Comparison of ENCODE assay signal across 1 cellular context in the genomic region with DNA sequence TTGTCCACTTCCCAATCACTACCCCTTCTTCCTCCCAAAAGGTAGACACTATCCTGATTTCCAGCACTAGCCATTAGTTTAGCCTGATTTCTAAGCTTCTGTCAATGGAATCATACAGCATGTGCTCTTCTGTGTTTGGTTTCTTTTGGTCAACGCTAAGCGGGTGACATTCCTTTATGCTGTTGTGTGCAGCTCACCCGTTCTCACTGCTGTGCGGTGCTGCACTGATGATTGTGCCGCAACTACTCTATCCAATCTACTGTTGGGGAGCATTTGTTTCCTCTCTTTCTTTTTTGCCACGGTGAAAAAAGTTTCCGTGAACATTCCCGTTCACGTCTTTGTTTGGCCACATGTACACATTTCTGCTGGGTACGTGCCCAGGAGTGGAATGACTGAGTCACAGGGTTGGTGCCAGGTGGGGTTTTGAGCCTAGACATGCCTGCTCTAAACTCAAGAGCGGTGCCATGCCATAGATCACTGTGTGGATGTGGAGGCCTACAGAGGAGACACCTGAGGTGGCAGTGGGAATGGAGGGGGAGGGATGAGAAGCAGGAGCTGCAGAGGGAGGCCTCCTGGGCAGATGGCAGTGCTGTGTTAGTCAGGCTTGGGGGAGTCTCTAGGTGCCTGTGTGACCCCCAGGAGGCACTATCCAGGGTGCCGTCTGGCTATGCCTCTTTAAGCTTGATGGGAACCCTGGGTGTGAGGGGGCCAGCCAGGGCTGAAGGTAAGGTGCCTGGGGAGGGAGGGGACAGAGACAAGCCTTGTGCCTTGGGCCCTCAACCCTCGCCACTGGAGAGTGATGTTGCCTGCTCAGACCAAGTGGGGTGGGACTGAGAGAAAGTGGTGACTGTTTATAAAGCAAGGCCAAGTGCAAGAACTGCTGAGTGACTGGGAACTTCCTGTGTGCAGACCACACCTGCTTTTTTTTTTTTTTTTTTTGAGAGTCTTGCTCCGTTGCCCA.
A peak's percentile ranks its signal among the peaks of the same experiment; 100 is the strongest.
TF ChIP-seq lines count a peak whose summit lies in the region.

No MANE protein-coding gene starts in this region.

TF ChIP-seq in GM12878, 131 proteins besides CTCF, POLR2A, EP300 and RAD21:
- TF ChIP-seq PKNOX1 (IDR thresholded peaks at IDR 0.05) (peak; percentile 50; the same call in 1 of the 2 replicates), YY1 (IDR thresholded peaks at IDR 0.05; ENCODE audit: low read depth, low read length) (no peak), RUNX3 (IDR thresholded peaks at IDR 0.05; ENCODE audit: low read length) (peak; percentile 50; the same call in 1 of the 2 replicates), EED (IDR thresholded peaks at IDR 0.05; ENCODE audit: low read depth) (no peak), ZNF384 (IDR thresholded peaks at IDR 0.05; ENCODE audit: borderline replicate concordance, low read depth, low read length) (peak; percentile 81), MTA2 (IDR thresholded peaks at IDR 0.05; ENCODE audit: low read depth) (no peak)
